In genomic region chr18:38284992-38285391, GRCh38 we compare ENCODE assay signal across 34 cellular contexts.
"Had no signal": no experiment of that assay in that cellular context is flagged by ENCODE, and none has a peak within 500 bp of the region (broad histone marks: within the 10 kb centered on the region; RNA-seq: fewer than 3 reads in every experiment).

No MANE protein-coding gene starts in this region.

- H3K4me1 ChIP-seq: SJCRH30 had no signal

- ATAC-seq: PC-3, Right ventricle myocardium inferior, SK-N-SH treated with all-trans-retinoic acid at 6 μM for 48 hours had no signal

- H3K4me2 ChIP-seq: KMS-11 had no signal

- H3K36me3 ChIP-seq: SJCRH30 had no signal

- H3K4me3 Mint-ChIP-seq: T-helper 1 cell treated with Interleukin-12 subunit alpha and Interleukin-12 subunit beta and Interleukin-4 antibody, amounts not matched to agents 30 μg/mL and 1 μg/mL, for 36 hours had no signal

- H3K9ac ChIP-seq: KMS-11 had no signal

- H3K4me3 ChIP-seq: SJCRH30, SK-N-MC had no signal

- H3K9me3 ChIP-seq: SJCRH30 had no signal

- H3K27ac ChIP-seq: KMS-11, RWPE1, SJCRH30, SK-N-MC had no signal

- H3K27me3 ChIP-seq: SJCRH30 had no signal

- DNase-seq: Karpas-422; KBM-7; MM.1S; MV-4-11; NCI-H1092; NCI-H1105; NCI-H1417 treated with DMSO at 0.1 percent for 48 hours; NCI-H1436 treated with DMSO at 0.1 percent for 48 hours; NCI-H1694 treated with DMSO at 0.1 percent for 48 hours; NCI-H187 treated with DMSO at 0.1 percent for 48 hours; NCI-H2029; NCI-H2081; NCI-H2171 treated with DMSO at 0.1 percent for 48 hours; NCI-H345; NCI-H446; NCI-H510A treated with DMSO at 0.1 percent for 48 hours; NCI-H526; NCI-H69; NCI-H748 treated with DMSO at 0.1 percent for 48 hours; NCI-H82; NK-92 treated with Interleukin-12 subunit alpha and Interleukin-12 subunit beta, amount 100 ng/mL, for 24 hours; OCI-M1; PC-3; SHP77; SIG-M5; SJCRH30; SW 1271; T-helper 1 cell had no signal

- H3K27ac Mint-ChIP-seq: T-helper 1 cell treated with Interleukin-12 subunit alpha and Interleukin-12 subunit beta and Interleukin-4 antibody, amounts not matched to agents 30 μg/mL and 1 μg/mL, for 36 hours had no signal
